1 cellular context compared by ENCODE assay signal in the genomic region with DNA sequence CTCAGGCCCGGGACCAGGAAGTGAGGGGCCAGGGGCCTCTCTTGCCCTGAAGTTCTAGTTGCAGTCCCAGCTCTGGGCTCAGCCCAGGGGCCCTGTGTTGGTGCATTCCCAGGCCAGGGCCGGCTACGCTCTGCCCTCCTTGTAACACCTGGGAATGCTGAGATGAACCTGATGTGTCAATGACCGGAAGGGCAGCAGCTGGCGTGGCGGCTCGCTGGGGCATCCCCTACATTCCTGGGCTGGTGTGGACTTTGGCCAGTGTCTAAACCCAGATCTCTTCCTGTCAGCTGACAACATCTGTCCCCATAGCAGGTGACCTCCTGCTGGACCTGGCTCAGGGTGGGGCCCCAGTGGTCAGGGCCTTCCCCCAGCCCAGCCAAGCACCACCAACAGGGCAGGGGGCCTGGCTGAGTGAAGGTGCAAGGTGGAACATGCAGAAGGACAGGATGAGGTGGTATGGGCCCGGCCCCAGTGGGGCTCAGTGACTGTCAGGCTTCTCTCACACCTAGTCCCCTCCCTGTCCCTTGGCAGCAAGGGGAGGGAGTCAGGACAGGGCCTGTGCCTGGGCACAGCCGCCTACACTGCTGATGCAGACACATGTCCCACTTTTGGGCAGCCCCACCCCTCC.
TF ChIP-seq lines count a peak whose summit lies in the region.

No MANE protein-coding gene starts in this region.

TF ChIP-seq in HepG2, 621 proteins besides CTCF, POLR2A, EP300 and RAD21 (continued from another document and continues in another):
- TF ChIP-seq ZNF260 (CRISPR knock-in tag; IDR thresholded peaks at IDR 0.05; ENCODE audit: borderline replicate concordance, low read depth) (no peak), ZNF460 (CRISPR knock-in tag; IDR thresholded peaks at IDR 0.05; ENCODE audit: borderline replicate concordance) (no peak; the same call in 1 of the 2 replicates), ZNF143 (CRISPR knock-in tag; IDR thresholded peaks at IDR 0.05) (peak; percentile 58; the same call in 1 of the 2 replicates), CENPT (CRISPR knock-in tag; IDR thresholded peaks at IDR 0.05; ENCODE audit: low read depth) (no peak), ZNF788 (CRISPR knock-in tag; IDR thresholded peaks at IDR 0.05; ENCODE audit: borderline replicate concordance) (peak; percentile 99), REPIN1 (CRISPR knock-in tag; IDR thresholded peaks at IDR 0.05; ENCODE audit: borderline replicate concordance, low read depth) (peak; percentile 98), PHF21A (CRISPR knock-in tag; IDR thresholded peaks at IDR 0.05) (peak; percentile 99), ZNF577 (CRISPR knock-in tag; IDR thresholded peaks at IDR 0.05; ENCODE audit: borderline replicate concordance, low read depth) (no peak), ZNF235 (CRISPR knock-in tag; IDR thresholded peaks at IDR 0.05; ENCODE audit: borderline replicate concordance) (0 out of 2 replicates have a peak, but pooled peaks have one; percentile 47), ZNF33B (CRISPR knock-in tag; IDR thresholded peaks at IDR 0.05) (peak; percentile 76; the same call in 1 of the 2 replicates), SIX1 (CRISPR knock-in tag; IDR thresholded peaks at IDR 0.05; ENCODE audit: borderline replicate concordance) (peak; percentile 19; the same call in 1 of the 2 replicates), ZBTB21 (CRISPR knock-in tag; IDR thresholded peaks at IDR 0.05) (peak; percentile 37; the same call in 1 of the 2 replicates), ZNF572 (CRISPR knock-in tag; IDR thresholded peaks at IDR 0.05) (0 out of 2 replicates have a peak, but pooled peaks have one; percentile 70), RXRB (CRISPR knock-in tag; IDR thresholded peaks at IDR 0.05; ENCODE audit: borderline replicate concordance) (peak; percentile 100), ZNF766 (CRISPR knock-in tag; IDR thresholded peaks at IDR 0.05; ENCODE audit: borderline replicate concordance) (peak; percentile 83; the same call in 1 of the 2 replicates), ATF7-NPFF (CRISPR knock-in tag; IDR thresholded peaks at IDR 0.05; ENCODE audit: low read depth) (peak; percentile 76), HNRNPL (IDR thresholded peaks at IDR 0.05; ENCODE audit: low read depth, low read length) (peak; percentile 97), MBNL3 (CRISPR knock-in tag; conservative IDR thresholded peaks at IDR 0.05) (no peak), ZNF891 (CRISPR knock-in tag; IDR thresholded peaks at IDR 0.05) (no peak), XBP1 (CRISPR knock-in tag; IDR thresholded peaks at IDR 0.05) (peak; percentile 52; the same call in 1 of the 2 replicates), ELF3 (CRISPR knock-in tag; IDR thresholded peaks at IDR 0.05) (peak; percentile 95), ZNF776 (CRISPR knock-in tag; IDR thresholded peaks at IDR 0.05) (no peak; the same call in 1 of the 2 replicates), ZNF263 (CRISPR knock-in tag; IDR thresholded peaks at IDR 0.05) (peak; percentile 87), FOSL1 (CRISPR knock-in tag; IDR thresholded peaks at IDR 0.05; ENCODE audit: borderline replicate concordance) (peak; percentile 37; the same call in 1 of the 2 replicates), PHF20 (CRISPR knock-in tag; IDR thresholded peaks at IDR 0.05) (peak; percentile 80), ZNF7 (CRISPR knock-in tag; IDR thresholded peaks at IDR 0.05) (no peak), CCAR2 (optimal IDR thresholded peaks at IDR 0.05; ENCODE audit: low read depth, low read length) (no peak), NKX3-1 (CRISPR knock-in tag; IDR thresholded peaks at IDR 0.05) (no peak), ZKSCAN8 (CRISPR knock-in tag; IDR thresholded peaks at IDR 0.05; ENCODE audit: borderline replicate concordance) (peak; percentile 85; the same call in 1 of the 2 replicates), CCDC6 (CRISPR knock-in tag; IDR thresholded peaks at IDR 0.05) (peak; percentile 87), MZF1 (CRISPR knock-in tag; IDR thresholded peaks at IDR 0.05; ENCODE audit: borderline replicate concordance) (no peak), U2AF1 (optimal IDR thresholded peaks at IDR 0.05; ENCODE audit: low read depth, low read length) (peak; percentile 77), NFE2L2 (IDR thresholded peaks at IDR 0.05; ENCODE audit: low read length) (no peak), MTA1 (CRISPR knock-in tag; IDR thresholded peaks at IDR 0.05; ENCODE audit: borderline replicate concordance) (peak; percentile 95; the same call in 1 of the 2 replicates), SMARCE1 (IDR thresholded peaks at IDR 0.05; ENCODE audit: borderline replicate concordance) (no peak), BHLHE40 (IDR thresholded peaks at IDR 0.05; ENCODE audit: low read length) (peak; percentile 78), ZNF225 (CRISPR knock-in tag; IDR thresholded peaks at IDR 0.05) (0 out of 2 replicates have a peak, but pooled peaks have one; percentile 42), ZNF83 (CRISPR knock-in tag; IDR thresholded peaks at IDR 0.05; ENCODE audit: borderline replicate concordance) (no peak; the same call in 1 of the 2 replicates), SAP130 (CRISPR knock-in tag; IDR thresholded peaks at IDR 0.05; ENCODE audit: low read depth) (peak; percentile 100), PHB2 (IDR thresholded peaks at IDR 0.05; ENCODE audit: partially characterized antibody) (no peak)
- TF ChIP-seq, protein P1, sequence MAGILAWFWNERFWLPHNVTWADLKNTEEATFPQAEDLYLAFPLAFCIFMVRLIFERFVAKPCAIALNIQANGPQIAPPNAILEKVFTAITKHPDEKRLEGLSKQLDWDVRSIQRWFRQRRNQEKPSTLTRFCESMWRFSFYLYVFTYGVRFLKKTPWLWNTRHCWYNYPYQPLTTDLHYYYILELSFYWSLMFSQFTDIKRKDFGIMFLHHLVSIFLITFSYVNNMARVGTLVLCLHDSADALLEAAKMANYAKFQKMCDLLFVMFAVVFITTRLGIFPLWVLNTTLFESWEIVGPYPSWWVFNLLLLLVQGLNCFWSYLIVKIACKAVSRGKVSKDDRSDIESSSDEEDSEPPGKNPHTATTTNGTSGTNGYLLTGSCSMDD (CRISPR knock-in tag; IDR thresholded peaks at IDR 0.05) = no peak
- TF ChIP-seq, protein P2, sequence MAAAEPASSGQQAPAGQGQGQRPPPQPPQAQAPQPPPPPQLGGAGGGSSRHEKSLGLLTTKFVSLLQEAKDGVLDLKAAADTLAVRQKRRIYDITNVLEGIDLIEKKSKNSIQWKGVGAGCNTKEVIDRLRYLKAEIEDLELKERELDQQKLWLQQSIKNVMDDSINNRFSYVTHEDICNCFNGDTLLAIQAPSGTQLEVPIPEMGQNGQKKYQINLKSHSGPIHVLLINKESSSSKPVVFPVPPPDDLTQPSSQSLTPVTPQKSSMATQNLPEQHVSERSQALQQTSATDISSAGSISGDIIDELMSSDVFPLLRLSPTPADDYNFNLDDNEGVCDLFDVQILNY (CRISPR knock-in tag; conservative IDR thresholded peaks at IDR 0.05) = no peak
- TF ChIP-seq, protein P3, sequence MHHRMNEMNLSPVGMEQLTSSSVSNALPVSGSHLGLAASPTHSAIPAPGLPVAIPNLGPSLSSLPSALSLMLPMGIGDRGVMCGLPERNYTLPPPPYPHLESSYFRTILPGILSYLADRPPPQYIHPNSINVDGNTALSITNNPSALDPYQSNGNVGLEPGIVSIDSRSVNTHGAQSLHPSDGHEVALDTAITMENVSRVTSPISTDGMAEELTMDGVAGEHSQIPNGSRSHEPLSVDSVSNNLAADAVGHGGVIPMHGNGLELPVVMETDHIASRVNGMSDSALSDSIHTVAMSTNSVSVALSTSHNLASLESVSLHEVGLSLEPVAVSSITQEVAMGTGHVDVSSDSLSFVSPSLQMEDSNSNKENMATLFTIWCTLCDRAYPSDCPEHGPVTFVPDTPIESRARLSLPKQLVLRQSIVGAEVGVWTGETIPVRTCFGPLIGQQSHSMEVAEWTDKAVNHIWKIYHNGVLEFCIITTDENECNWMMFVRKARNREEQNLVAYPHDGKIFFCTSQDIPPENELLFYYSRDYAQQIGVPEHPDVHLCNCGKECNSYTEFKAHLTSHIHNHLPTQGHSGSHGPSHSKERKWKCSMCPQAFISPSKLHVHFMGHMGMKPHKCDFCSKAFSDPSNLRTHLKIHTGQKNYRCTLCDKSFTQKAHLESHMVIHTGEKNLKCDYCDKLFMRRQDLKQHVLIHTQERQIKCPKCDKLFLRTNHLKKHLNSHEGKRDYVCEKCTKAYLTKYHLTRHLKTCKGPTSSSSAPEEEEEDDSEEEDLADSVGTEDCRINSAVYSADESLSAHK (CRISPR knock-in tag; IDR thresholded peaks at IDR 0.05; ENCODE audit: borderline replicate concordance) = no peak
- TF ChIP-seq, protein P4, sequence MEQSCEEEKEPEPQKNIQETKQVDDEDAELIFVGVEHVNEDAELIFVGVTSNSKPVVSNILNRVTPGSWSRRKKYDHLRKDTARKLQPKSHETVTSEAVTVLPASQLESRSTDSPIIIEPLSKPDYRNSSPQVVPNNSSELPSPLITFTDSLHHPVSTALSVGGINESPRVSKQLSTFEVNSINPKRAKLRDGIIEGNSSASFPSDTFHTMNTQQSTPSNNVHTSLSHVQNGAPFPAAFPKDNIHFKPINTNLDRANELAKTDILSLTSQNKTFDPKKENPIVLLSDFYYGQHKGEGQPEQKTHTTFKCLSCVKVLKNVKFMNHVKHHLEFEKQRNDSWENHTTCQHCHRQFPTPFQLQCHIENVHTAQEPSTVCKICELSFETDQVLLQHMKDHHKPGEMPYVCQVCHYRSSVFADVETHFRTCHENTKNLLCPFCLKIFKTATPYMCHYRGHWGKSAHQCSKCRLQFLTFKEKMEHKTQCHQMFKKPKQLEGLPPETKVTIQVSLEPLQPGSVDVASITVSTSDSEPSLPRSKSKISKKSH (CRISPR knock-in tag; IDR thresholded peaks at IDR 0.05; ENCODE audit: borderline replicate concordance) = no peak; the same call in 1 of the 2 replicates
- TF ChIP-seq, protein P5, sequence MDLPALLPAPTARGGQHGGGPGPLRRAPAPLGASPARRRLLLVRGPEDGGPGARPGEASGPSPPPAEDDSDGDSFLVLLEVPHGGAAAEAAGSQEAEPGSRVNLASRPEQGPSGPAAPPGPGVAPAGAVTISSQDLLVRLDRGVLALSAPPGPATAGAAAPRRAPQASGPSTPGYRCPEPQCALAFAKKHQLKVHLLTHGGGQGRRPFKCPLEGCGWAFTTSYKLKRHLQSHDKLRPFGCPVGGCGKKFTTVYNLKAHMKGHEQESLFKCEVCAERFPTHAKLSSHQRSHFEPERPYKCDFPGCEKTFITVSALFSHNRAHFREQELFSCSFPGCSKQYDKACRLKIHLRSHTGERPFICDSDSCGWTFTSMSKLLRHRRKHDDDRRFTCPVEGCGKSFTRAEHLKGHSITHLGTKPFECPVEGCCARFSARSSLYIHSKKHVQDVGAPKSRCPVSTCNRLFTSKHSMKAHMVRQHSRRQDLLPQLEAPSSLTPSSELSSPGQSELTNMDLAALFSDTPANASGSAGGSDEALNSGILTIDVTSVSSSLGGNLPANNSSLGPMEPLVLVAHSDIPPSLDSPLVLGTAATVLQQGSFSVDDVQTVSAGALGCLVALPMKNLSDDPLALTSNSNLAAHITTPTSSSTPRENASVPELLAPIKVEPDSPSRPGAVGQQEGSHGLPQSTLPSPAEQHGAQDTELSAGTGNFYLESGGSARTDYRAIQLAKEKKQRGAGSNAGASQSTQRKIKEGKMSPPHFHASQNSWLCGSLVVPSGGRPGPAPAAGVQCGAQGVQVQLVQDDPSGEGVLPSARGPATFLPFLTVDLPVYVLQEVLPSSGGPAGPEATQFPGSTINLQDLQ (CRISPR knock-in tag; IDR thresholded peaks at IDR 0.05) = no peak
- TF ChIP-seq, protein P6, sequence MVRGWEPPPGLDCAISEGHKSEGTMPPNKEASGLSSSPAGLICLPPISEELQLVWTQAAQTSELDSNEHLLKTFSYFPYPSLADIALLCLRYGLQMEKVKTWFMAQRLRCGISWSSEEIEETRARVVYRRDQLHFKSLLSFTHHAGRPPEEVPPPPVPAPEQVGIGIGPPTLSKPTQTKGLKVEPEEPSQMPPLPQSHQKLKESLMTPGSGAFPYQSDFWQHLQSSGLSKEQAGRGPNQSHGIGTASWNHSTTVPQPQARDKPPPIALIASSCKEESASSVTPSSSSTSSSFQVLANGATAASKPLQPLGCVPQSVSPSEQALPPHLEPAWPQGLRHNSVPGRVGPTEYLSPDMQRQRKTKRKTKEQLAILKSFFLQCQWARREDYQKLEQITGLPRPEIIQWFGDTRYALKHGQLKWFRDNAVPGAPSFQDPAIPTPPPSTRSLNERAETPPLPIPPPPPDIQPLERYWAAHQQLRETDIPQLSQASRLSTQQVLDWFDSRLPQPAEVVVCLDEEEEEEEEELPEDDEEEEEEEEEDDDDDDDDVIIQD (CRISPR knock-in tag; IDR thresholded peaks at IDR 0.05; ENCODE audit: low read depth) = peak; percentile 82
- TF ChIP-seq, protein P7, sequence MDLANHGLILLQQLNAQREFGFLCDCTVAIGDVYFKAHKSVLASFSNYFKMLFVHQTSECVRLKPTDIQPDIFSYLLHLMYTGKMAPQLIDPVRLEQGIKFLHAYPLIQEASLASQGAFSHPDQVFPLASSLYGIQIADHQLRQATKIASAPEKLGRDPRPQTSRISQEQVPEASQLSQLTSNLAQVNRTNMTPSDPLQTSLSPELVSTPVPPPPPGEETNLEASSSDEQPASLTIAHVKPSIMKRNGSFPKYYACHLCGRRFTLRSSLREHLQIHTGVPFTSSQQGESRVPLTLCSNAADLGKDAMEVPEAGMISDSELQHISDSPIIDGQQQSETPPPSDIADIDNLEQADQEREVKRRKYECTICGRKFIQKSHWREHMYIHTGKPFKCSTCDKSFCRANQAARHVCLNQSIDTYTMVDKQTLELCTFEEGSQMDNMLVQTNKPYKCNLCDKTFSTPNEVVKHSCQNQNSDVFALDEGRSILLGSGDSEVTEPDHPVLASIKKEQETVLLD (CRISPR knock-in tag; IDR thresholded peaks at IDR 0.05; ENCODE audit: low read depth) = 0 out of 2 replicates have a peak, but pooled peaks have one; percentile 38
- TF ChIP-seq, protein P8, sequence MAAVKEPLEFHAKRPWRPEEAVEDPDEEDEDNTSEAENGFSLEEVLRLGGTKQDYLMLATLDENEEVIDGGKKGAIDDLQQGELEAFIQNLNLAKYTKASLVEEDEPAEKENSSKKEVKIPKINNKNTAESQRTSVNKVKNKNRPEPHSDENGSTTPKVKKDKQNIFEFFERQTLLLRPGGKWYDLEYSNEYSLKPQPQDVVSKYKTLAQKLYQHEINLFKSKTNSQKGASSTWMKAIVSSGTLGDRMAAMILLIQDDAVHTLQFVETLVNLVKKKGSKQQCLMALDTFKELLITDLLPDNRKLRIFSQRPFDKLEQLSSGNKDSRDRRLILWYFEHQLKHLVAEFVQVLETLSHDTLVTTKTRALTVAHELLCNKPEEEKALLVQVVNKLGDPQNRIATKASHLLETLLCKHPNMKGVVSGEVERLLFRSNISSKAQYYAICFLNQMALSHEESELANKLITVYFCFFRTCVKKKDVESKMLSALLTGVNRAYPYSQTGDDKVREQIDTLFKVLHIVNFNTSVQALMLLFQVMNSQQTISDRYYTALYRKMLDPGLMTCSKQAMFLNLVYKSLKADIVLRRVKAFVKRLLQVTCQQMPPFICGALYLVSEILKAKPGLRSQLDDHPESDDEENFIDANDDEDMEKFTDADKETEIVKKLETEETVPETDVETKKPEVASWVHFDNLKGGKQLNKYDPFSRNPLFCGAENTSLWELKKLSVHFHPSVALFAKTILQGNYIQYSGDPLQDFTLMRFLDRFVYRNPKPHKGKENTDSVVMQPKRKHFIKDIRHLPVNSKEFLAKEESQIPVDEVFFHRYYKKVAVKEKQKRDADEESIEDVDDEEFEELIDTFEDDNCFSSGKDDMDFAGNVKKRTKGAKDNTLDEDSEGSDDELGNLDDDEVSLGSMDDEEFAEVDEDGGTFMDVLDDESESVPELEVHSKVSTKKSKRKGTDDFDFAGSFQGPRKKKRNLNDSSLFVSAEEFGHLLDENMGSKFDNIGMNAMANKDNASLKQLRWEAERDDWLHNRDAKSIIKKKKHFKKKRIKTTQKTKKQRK (IDR thresholded peaks at IDR 0.05; ENCODE audit: low read length) = no peak
